ENCODE assay signal across 1 cellular context in genomic region chr6:42616716-42617115, GRCh38.
TF ChIP-seq lines count a peak whose summit lies in the region.

No MANE protein-coding gene starts in this region.

TF ChIP-seq in GM23338, 12 proteins besides CTCF, POLR2A, EP300 and RAD21:
- TF ChIP-seq ETS1 (IDR thresholded peaks at IDR 0.05) (no peak), ZNF114 (CRISPR knock-in tag; IDR thresholded peaks at IDR 0.05) (no peak), JUNB (IDR thresholded peaks at IDR 0.05; ENCODE audit: unreplicated experiment) (no peak), STAT1 (IDR thresholded peaks at IDR 0.05; ENCODE audit: unreplicated experiment) (no peak), EZH2phosphoT487 (IDR thresholded peaks at IDR 0.05; ENCODE audit: unreplicated experiment) (no peak), EZH2 (IDR thresholded peaks at IDR 0.05; ENCODE audit: low read depth, unreplicated experiment) (no peak), NANOG (IDR thresholded peaks at IDR 0.05; ENCODE audit: borderline replicate concordance) (no peak), ZNF331 (CRISPR knock-in tag; IDR thresholded peaks at IDR 0.05; ENCODE audit: low read depth) (no peak), POLR2AphosphoS5 (IDR thresholded peaks at IDR 0.05; ENCODE audit: low read depth) (no peak), REST (IDR thresholded peaks at IDR 0.05; ENCODE audit: unreplicated experiment) (no peak), ZNF462 (CRISPR knock-in tag; IDR thresholded peaks at IDR 0.05) (no peak), CREB1 (CRISPR knock-in tag; IDR thresholded peaks at IDR 0.05; ENCODE audit: low read depth) (no peak)
TF ChIP-seq in GM23338: peak in this region for 0.
